In genomic region chr17:81401727-81402529, GRCh38 we compare ENCODE assay signal across 8 cellular contexts. TPM values are rescaled to one million over a fixed set of nuclear protein-coding genes. Genes with fewer than 3 reads are reported as not detected.
DNase-seq lines count a peak whose midpoint lies in the region; ATAC-seq and TF ChIP-seq lines count a peak whose summit lies in the region.

No MANE protein-coding gene starts in this region.

- no peaks in the 10 kb centered on the region for H3K79me2 ChIP-seq in DND-41 (ENCODE audit: insufficient read depth, low read length)

- peak; percentile 35 for TF ChIP-seq CTCF in DND-41 (IDR thresholded peaks at IDR 0.05; ENCODE audit: borderline replicate concordance, extremely low read depth, low read length, poor library complexity, severe bottlenecking)
- no peak for TF ChIP-seq CTCF in coronary artery (IDR thresholded peaks at IDR 0.05)

- no peaks in the 10 kb centered on the region for H3K36me3 ChIP-seq in DND-41 (ENCODE audit: insufficient read depth, low read length)
- no peaks in the 10 kb centered on the region for H3K36me3 ChIP-seq in muscle layer of colon (ENCODE audit: insufficient read depth, low read length)

- H3K27me3 ChIP-seq in DND-41 (ENCODE audit: insufficient read depth, low read length, poor library complexity) (peaks cover 62% of the 10 kb centered on the region), muscle layer of colon (ENCODE audit: control insufficient read depth in 1 of 2, insufficient read depth in 2 of 2, low read length in 2 of 2) (no peaks in the 10 kb centered on the region)

- intact Hi-C loops in posterior vena cava (cut with DNase I): loop anchor here in 1 of 2 donors (2.0 to 5.0 kb wide), 2 partner anchors 17 to 80 kb away; no protein-coding TSS in a partner anchor

- H4K20me1 ChIP-seq in DND-41 (ENCODE audit: insufficient read depth, low read length): peaks cover 27% of the 10 kb centered on the region

- H3K4me3 ChIP-seq in DND-41 (ENCODE audit: low read depth in 1 of 2, low read length in 2 of 2): no peak overlapping the region
- H3K4me3 ChIP-seq in coronary artery: peak overlapping the region; percentile 97
- no peak overlapping the region for H3K4me3 ChIP-seq in muscle layer of colon (ENCODE audit: low read depth in 1 of 2, low read length in 2 of 2)

- ATAC-seq in DND-41 (ENCODE audit: insufficient read depth, low read depth): no peak
- ATAC-seq in GM19395 (IDR thresholded peaks at IDR 0.05; ENCODE audit: unreplicated experiment): no peak
- no peak for ATAC-seq in HG02678 (IDR thresholded peaks at IDR 0.05; ENCODE audit: unreplicated experiment)

- DNase-seq in DND-41 (peak; percentile 21), Kasumi-1 (lab: John Stamatoyannopoulos, UW) (peak; percentile 81 to 83), coronary artery (ENCODE audit: low spot score) (no peak), posterior vena cava (ENCODE audit: low spot score) (no peak), NCI-H128 (lab: John Stamatoyannopoulos, UW; ENCODE audit: unreplicated experiment) (no peak)

- no peak overlapping the region for H2AFZ ChIP-seq in DND-41 (ENCODE audit: low read depth, low read length)

- H3K4me1 ChIP-seq in DND-41 (ENCODE audit: insufficient read depth, low read length) (peaks cover 30% of the 10 kb centered on the region), muscle layer of colon (ENCODE audit: insufficient read depth, low read length) (peaks cover 56% of the 10 kb centered on the region)

- H3K9ac ChIP-seq in DND-41 (ENCODE audit: low read depth, low read length) (no peak overlapping the region), muscle layer of colon (ENCODE audit: low read length) (no peak overlapping the region)

- H3K4me2 ChIP-seq in DND-41 (ENCODE audit: insufficient read depth, low read length): no peak overlapping the region

- H3K9me3 ChIP-seq in DND-41 (ENCODE audit: insufficient read depth, low read length, severe bottlenecking) (no peaks in the 10 kb centered on the region), muscle layer of colon (ENCODE audit: low read length) (no peaks in the 10 kb centered on the region)

- H3K27ac ChIP-seq in DND-41 (ENCODE audit: low read length) (no peak overlapping the region), coronary artery (peak overlapping the region; percentile 97 to 99), muscle layer of colon (ENCODE audit: low read depth, low read length) (peak overlapping the region; percentile 54)

RNA-seq across cellular contexts. Expression of gene BAHCC1, which starts 6.7 kb away (rescaled TPM):
- 10 to 100 TPM; 17.3 to 19.1 TPM for total RNA-seq in posterior vena cava

Comparison
In these comparisons a context has a peak if more than half of its experiments do, and no peak if none do; other contexts are left out.
1. DNase-seq: peak in DND-41 (single experiment) and Kasumi-1 (2 of 2); none in coronary artery (single experiment), posterior vena cava (single experiment) and NCI-H128 (single experiment).